13 cellular contexts compared by ENCODE assay signal in genomic region chr4:119040261-119040660, GRCh38.
DNase-seq lines count a peak whose midpoint lies in the region; TF ChIP-seq lines count a peak whose summit lies in the region.
"Had no signal": no experiment of that assay in that cellular context is flagged by ENCODE, and none has a peak within 500 bp of the region (broad histone marks: within the 10 kb centered on the region; RNA-seq: fewer than 3 reads in every experiment).

No MANE protein-coding gene starts in this region.

- H3K27ac ChIP-seq in cardiac muscle cell (peak overlapping the region; percentile 17), epithelial cell of prostate (peak overlapping the region; percentile 63), uterus (peak overlapping the region; percentile 93 to 99)

- TF ChIP-seq CTCF in cardiac muscle cell (IDR thresholded peaks at IDR 0.05; ENCODE audit: low read depth, low read length) (no peak), uterus (IDR thresholded peaks at IDR 0.05) (no peak)

- intact Hi-C loops in cardiac septum (cut with DNase I) = loop anchor here (2.0 to 5.0 kb wide), 4 partner anchors 57 to 293 kb away; no protein-coding TSS in a partner anchor
- intact Hi-C loops in uterus (cut with DNase I; ENCODE audit: low total_unique reads) = no loop called here

- H3K36me3 ChIP-seq in cardiac muscle cell = no peaks in the 10 kb centered on the region
- no peaks in the 10 kb centered on the region for H3K36me3 ChIP-seq in uterus

- H3K4me3 ChIP-seq in cardiac muscle cell = no peak overlapping the region
- no peak overlapping the region for H3K4me3 ChIP-seq in uterus

- H3K4me1 ChIP-seq in cardiac muscle cell (ENCODE audit: low read depth) (peaks cover 21% of the 10 kb centered on the region), uterus (peaks cover 0 to 14% of the 10 kb centered on the region in 2 donors)

- no peaks in the 10 kb centered on the region for H3K27me3 ChIP-seq in cardiac muscle cell
- no peaks in the 10 kb centered on the region for H3K27me3 ChIP-seq in uterus

- DNase-seq in cardiac muscle cell (ENCODE audit: low read depth in 1 of 2, low spot score in 1 of 2) (no peak), cardiac septum (ENCODE audit: low spot score) (no peak), epithelial cell of prostate (ENCODE audit: low read depth, low spot score) (no peak), pons (ENCODE audit: low spot score) (peak; percentile 19), uterus (no peak), NCI-H748 treated with DMSO at 0.1 percent for 48 hours (lab: John Stamatoyannopoulos, UW) (no peak), activated gamma-delta T cell (lab: John Stamatoyannopoulos, UW) (no peak), NCI-H2196 (lab: John Stamatoyannopoulos, UW; ENCODE audit: unreplicated experiment) (no peak)
- DNase-seq: Calu3; NCI-H1436; NCI-H510A treated with DMSO at 0.1 percent for 48 hours; occipital lobe; stimulated activated CD4-positive, alpha-beta T cell treated with anti-CD3 and anti-CD28 coated beads, Interleukin-4, amount 100 ng/mL, for 4 hours had no signal

- H3K9me3 ChIP-seq in cardiac muscle cell (ENCODE audit: low read depth) (no peaks in the 10 kb centered on the region), uterus (no peaks in the 10 kb centered on the region)

- no peak for TF ChIP-seq POLR2A in uterus (IDR thresholded peaks at IDR 0.05)

Comparison
In these comparisons a context has a peak if more than half of its experiments do, and no peak if none do; other contexts are left out.
1. H3K27ac ChIP-seq: peak in every context shown above with its lines; median percentile 96 in uterus; 63 in epithelial cell of prostate; 17 in cardiac muscle cell.